ENCODE assay signal across 30 cellular contexts in the genomic region with DNA sequence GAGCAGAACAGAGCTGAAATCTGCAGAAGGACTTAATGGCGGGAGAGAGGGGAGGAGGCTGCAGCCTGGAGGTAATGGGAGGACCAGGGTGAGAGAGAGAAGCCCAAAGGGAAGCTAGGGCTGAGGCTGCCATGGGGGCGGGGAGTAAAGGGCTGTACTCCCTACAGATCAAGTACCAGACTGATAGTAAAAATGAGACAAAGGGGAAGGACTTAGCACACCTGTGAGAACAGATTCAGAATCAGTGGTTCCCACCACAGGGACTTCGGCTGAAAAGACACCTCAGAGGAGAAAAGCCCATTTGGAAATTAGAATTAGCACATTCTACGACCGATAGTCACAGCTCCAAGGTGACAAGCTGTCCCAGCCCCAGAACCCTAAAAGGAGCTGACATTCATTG. TPM values are rescaled to one million over a fixed set of nuclear protein-coding genes. Genes with fewer than 3 reads are reported as not detected.
DNase-seq lines count a peak whose midpoint lies in the region; ATAC-seq and TF ChIP-seq lines count a peak whose summit lies in the region.
"Had no signal": no experiment of that assay in that cellular context is flagged by ENCODE, and none has a peak within 500 bp of the region (broad histone marks: within the 10 kb centered on the region; RNA-seq: fewer than 3 reads in every experiment).

No MANE protein-coding gene starts in this region.

- no peaks in the 10 kb centered on the region for H3K36me3 ChIP-seq in DOHH2 (ENCODE audit: control insufficient read depth, low read length)
- no peaks in the 10 kb centered on the region for H3K36me3 ChIP-seq in H7 (replicated peaks; ENCODE audit: control insufficient read depth, insufficient read depth, low read length)
- H3K36me3 ChIP-seq: cardiac muscle cell, heart right ventricle, uterus had no signal

- TF ChIP-seq POLR2A in NB4 (IDR thresholded peaks at IDR 0.05; ENCODE audit: extremely low read depth, insufficient read length): no peak

- peaks cover 3% of the 10 kb centered on the region for H3F3A ChIP-seq in DOHH2 (ENCODE audit: control insufficient read depth, insufficient read depth)

- no peak for TF ChIP-seq CTCF in DOHH2 (IDR thresholded peaks at IDR 0.05; ENCODE audit: low read depth, low read length, poor library complexity, severe bottlenecking)
- no peak for TF ChIP-seq CTCF in NB4 (IDR thresholded peaks at IDR 0.05; ENCODE audit: low read depth, low read length)
- TF ChIP-seq CTCF in MCF 10A (IDR thresholded peaks at IDR 0.05; ENCODE audit: unreplicated experiment): no peak
- no peak for TF ChIP-seq CTCF in mesothelial cell of epicardium (IDR thresholded peaks at IDR 0.05; ENCODE audit: unreplicated experiment)

- H3K27ac ChIP-seq in DOHH2 (ENCODE audit: low read depth, low read length) (no peak overlapping the region), caudate nucleus (ENCODE audit: low read depth, low read length) (no peak overlapping the region)
- H3K27ac ChIP-seq: cardiac muscle cell, foreskin keratinocyte, heart right ventricle, RWPE1, testis, uterus had no signal

- H4K20me1 ChIP-seq in DOHH2 (ENCODE audit: control insufficient read depth, insufficient read depth, low read depth, low read length): no peaks in the 10 kb centered on the region

- CTCF ChIA-PET in MCF 10A (lab: Yijun Ruan, JAX): interaction anchor here (0.6 kb wide), 1 partner anchor 97 kb away, joined by 4 read pairs; no protein-coding TSS in a partner anchor

- no peaks in the 10 kb centered on the region for H3K9me2 ChIP-seq in DOHH2 (replicated peaks; ENCODE audit: control insufficient read depth, low read length)

- no peaks in the 10 kb centered on the region for H3K79me2 ChIP-seq in DOHH2 (ENCODE audit: control insufficient read depth, low read length)

- H3K9me3 Mint-ChIP-seq in MCF 10A (ENCODE audit: unreplicated experiment) (no peaks in the 10 kb centered on the region), mesothelial cell of epicardium (no peaks in the 10 kb centered on the region)
- H3K9me3 Mint-ChIP-seq: activated naive CD4-positive, alpha-beta T cell treated with anti-CD3 and anti-CD28 coated beads, Interleukin-2, amount 50 U/mL, for 72 hours; T-helper 2 cell treated with Interferon-gamma antibody and Interleukin-4, amounts not matched to agents 5 μg/mL and 100 μg/mL, for 36 hours had no signal

- peak; percentile 31 for DNase-seq in H7
- peak; percentile 49 for DNase-seq in NB4 (ENCODE audit: low read depth)
- no peak for DNase-seq in MCF 10A (ENCODE audit: unreplicated experiment)
- DNase-seq in mesothelial cell of epicardium (ENCODE audit: low spot score in 2 of 2, unreplicated experiment in 2 of 2): no peak
- no peak for DNase-seq in caudate nucleus (lab: John Stamatoyannopoulos, UW)
- DNase-seq in SIG-M5 (lab: John Stamatoyannopoulos, UW): no peak
- DNase-seq: activated CD4-positive, alpha-beta T cell treated with anti-CD3 and anti-CD28 coated beads, Interleukin-2, amount 50 U/mL, for 4 hours; anterior cingulate cortex; C1 segment of cervical spinal cord; Caco-2; cortex of kidney; foreskin keratinocyte; heart right ventricle; left cardiac atrium; mammary epithelial cell; NCI-H1694; stimulated activated naive CD4-positive, alpha-beta T cell treated with Interleukin-2 at 50 U/mL for 16 hours; testis; uterus had no signal

- no peak overlapping the region for H3K4me3 ChIP-seq in DOHH2 (ENCODE audit: low read length)
- H3K4me3 ChIP-seq in H7 (ENCODE audit: insufficient read depth, low read depth, low read length): no peak overlapping the region
- H3K4me3 ChIP-seq in NB4 (ENCODE audit: low read depth, low read length): peak overlapping the region; percentile 53
- H3K4me3 ChIP-seq: cardiac muscle cell, heart right ventricle, K562, testis, uterus had no signal

- no peaks in the 10 kb centered on the region for H3K27me3 Mint-ChIP-seq in MCF 10A (ENCODE audit: insufficient read depth, unreplicated experiment)
- peaks cover 35% of the 10 kb centered on the region for H3K27me3 Mint-ChIP-seq in mesothelial cell of epicardium (ENCODE audit: low read depth)

- H3K27ac Mint-ChIP-seq in MCF 10A (ENCODE audit: low read depth, unreplicated experiment) (no peak overlapping the region), mesothelial cell of epicardium (no peak overlapping the region)
- H3K27ac Mint-ChIP-seq: activated naive CD4-positive, alpha-beta T cell treated with anti-CD3 and anti-CD28 coated beads, Interleukin-2, amount 50 U/mL, for 72 hours; progenitor cell of endocrine pancreas; T-helper 2 cell treated with Interferon-gamma antibody and Interleukin-4, amounts not matched to agents 5 μg/mL and 100 μg/mL, for 36 hours had no signal

- H3K36me3 Mint-ChIP-seq in MCF 10A (ENCODE audit: insufficient read depth, unreplicated experiment): no peaks in the 10 kb centered on the region
- no peaks in the 10 kb centered on the region for H3K36me3 Mint-ChIP-seq in mesothelial cell of epicardium
- H3K36me3 Mint-ChIP-seq: activated naive CD4-positive, alpha-beta T cell treated with anti-CD3 and anti-CD28 coated beads, Interleukin-2, amount 50 U/mL, for 72 hours had no signal

- H3K27me3 ChIP-seq in DOHH2 (ENCODE audit: control insufficient read depth, low read length) (no peaks in the 10 kb centered on the region), H7 (ENCODE audit: control insufficient read depth, insufficient read depth, low read length) (peaks cover 50% of the 10 kb centered on the region)
- H3K27me3 ChIP-seq: testis had no signal

- H3K4me1 Mint-ChIP-seq in MCF 10A (ENCODE audit: insufficient read depth, unreplicated experiment) (no peaks in the 10 kb centered on the region), mesothelial cell of epicardium (peaks cover 5% of the 10 kb centered on the region)

- intact Hi-C loops in MCF 10A (cut with micrococcal nuclease): no loop called here

- ATAC-seq in GM18909 (IDR thresholded peaks at IDR 0.05; ENCODE audit: poor library complexity, unreplicated experiment): peak; percentile 51
- ATAC-seq: activated naive CD4-positive, alpha-beta T cell treated with anti-CD3 and anti-CD28 coated beads, Interleukin-2, amount 50 U/mL, for 72 hours; esophagus mucosa; foreskin keratinocyte; sciatic nerve had no signal

- H3K9me3 ChIP-seq in DOHH2 (ENCODE audit: control insufficient read depth, insufficient read depth, low read length): no peaks in the 10 kb centered on the region
- H3K9me3 ChIP-seq: Caco-2, heart right ventricle, testis, uterus had no signal

- H3K4me3 Mint-ChIP-seq in MCF 10A (ENCODE audit: unreplicated experiment) (no peak overlapping the region), mesothelial cell of epicardium (no peak overlapping the region)
- H3K4me3 Mint-ChIP-seq: T-helper 2 cell treated with Interferon-gamma antibody and Interleukin-4, amounts not matched to agents 5 μg/mL and 100 μg/mL, for 36 hours had no signal

- peaks cover 31% of the 10 kb centered on the region for H3K4me1 ChIP-seq in DOHH2 (ENCODE audit: control insufficient read depth, low read length)
- H3K4me1 ChIP-seq: Caco-2, foreskin keratinocyte, testis had no signal

- no TSS peak for BruUV-seq in MCF 10A (replicated peaks; lab: Mats Ljungman, UMichigan)

- peak overlapping the region; percentile 15 for H3K4me2 ChIP-seq in DOHH2 (ENCODE audit: low read length)

- POLR2A ChIA-PET in MCF 10A (lab: Yijun Ruan, JAX): no interaction called here

RNA-seq across cellular contexts. Expression of gene TBXT, which starts 6.4 kb away (rescaled TPM):
- 0.22 and 1.0 TPM in 2 replicates for total RNA-seq in H7 (2014; rRNA removed; shearing (Covaris generic))
- total RNA-seq in MCF 10A (2022) (not detected in 2 replicates), mesothelial cell of epicardium (not detected in 3 replicates)
- total RNA-seq: A673; activated naive CD4-positive, alpha-beta T cell treated with anti-CD3 and anti-CD28 coated beads, Interleukin-2, amount 50 U/mL, for 72 hours; Caco-2; cardiac muscle cell; esophagus mucosa; foreskin keratinocyte; heart right ventricle; K562; left cardiac atrium; mammary epithelial cell; progenitor cell of endocrine pancreas; sciatic nerve; uterus had no signal

Comparison
In these comparisons a context has a peak if more than half of its experiments do, and no peak if none do; other contexts are left out.
1. DNase-seq: peak in H7 (single experiment) and NB4 (single experiment); none in MCF 10A (single experiment), mesothelial cell of epicardium (0 of 2), caudate nucleus (0 of 61) and SIG-M5 (single experiment).